ENCODE assay signal across 40 cellular contexts in genomic region chr19:21496876-21497275, GRCh38.
"Had no signal": no experiment of that assay in that cellular context is flagged by ENCODE, and none has a peak within 500 bp of the region (broad histone marks: within the 10 kb centered on the region; RNA-seq: fewer than 3 reads in every experiment).

No MANE protein-coding gene starts in this region.

- H3K9me3 ChIP-seq: adrenal gland, ascending aorta, body of pancreas, breast epithelium had no signal

- DNase-seq: activated effector memory CD4-positive, alpha-beta T cell treated with anti-CD3 and anti-CD28 coated beads, Interleukin-2, amount 50 U/mL, for 16 hours; activated effector memory CD4-positive, alpha-beta T cell treated with Interleukin-2 at 50 U/mL for 16 hours; activated gamma-delta T cell; activated gamma-delta T cell treated with Interleukin-2 at 50 U/mL for 16 hours; activated naive CD4-positive, alpha-beta T cell; activated naive CD4-positive, alpha-beta T cell treated with anti-CD3 and anti-CD28 coated beads for 36 hours; activated naive CD4-positive, alpha-beta T cell treated with anti-CD3 and anti-CD28 coated beads, Interleukin-2, amount 10 ng/mL, durations not matched to agents 7 days and 5 days; activated naive CD4-positive, alpha-beta T cell treated with anti-CD3 and anti-CD28 coated beads, Interleukin-2, amount 50 U/mL, for 16 hours; activated naive CD4-positive, alpha-beta T cell treated with Interleukin-2 at 50 U/mL for 16 hours; activated naive CD8-positive, alpha-beta T cell treated with anti-CD3 and anti-CD28 coated beads for 36 hours; activated naive CD8-positive, alpha-beta T cell treated with anti-CD3 and anti-CD28 coated beads, Interleukin-2, amount 10 ng/mL, durations not matched to agents 7 days and 5 days; activated naive CD8-positive, alpha-beta T cell treated with anti-CD3 and anti-CD28 coated beads, Interleukin-2, amount 50 U/mL, for 24 hours; activated T-cell treated with anti-CD3 and anti-CD28 coated beads, Interleukin-2, amount 50 U/mL, for 1 hour; activated T-cell treated with anti-CD3 and anti-CD28 coated beads, Interleukin-2, amount 50 U/mL, for 24 hours; activated T-cell treated with anti-CD3 and anti-CD28 coated beads, Interleukin-2, amount 50 U/mL, for 4 hours; activated T-cell treated with anti-CD3 and anti-CD28 coated beads, Interleukin-2, amount 50 U/mL, for 48 hours; activated T-cell treated with anti-CD3 and anti-CD28 coated beads, Interleukin-2, amount 50 U/mL, for 72 hours; adrenal gland; amniotic stem cell; amygdala; anterior cingulate cortex; aorta; body of pancreas; brain microvascular endothelial cell; caudate nucleus; central memory CD4-positive, alpha-beta T cell; cerebellar nuclear complex had no signal

- ATAC-seq: activated naive CD4-positive, alpha-beta T cell treated with anti-CD3 and anti-CD28 coated beads, Interleukin-2, amount 50 U/mL, for 72 hours; activated naive CD8-positive, alpha-beta T cell treated with anti-CD3 and anti-CD28 coated beads, Interleukin-2, amount 50 U/mL, for 24 hours; activated T-cell treated with anti-CD3 and anti-CD28 coated beads, Interleukin-2, amount 50 U/mL, for 4 hours; activated T-cell treated with anti-CD3 and anti-CD28 coated beads, Interleukin-2, amount 50 U/mL, for 72 hours; activated T-helper 17 cell treated with anti-CD3 and anti-CD28 coated beads, Interleukin-2, amount 50 U/mL, for 72 hours; body of pancreas had no signal

- FAIRE-seq: astrocyte, bronchial epithelial cell had no signal

- H3K27ac Mint-ChIP-seq: activated naive CD4-positive, alpha-beta T cell treated with anti-CD3 and anti-CD28 coated beads for 36 hours; activated naive CD4-positive, alpha-beta T cell treated with anti-CD3 and anti-CD28 coated beads, Interleukin-2, amount 10 ng/mL, durations not matched to agents 7 days and 5 days; activated naive CD4-positive, alpha-beta T cell treated with anti-CD3 and anti-CD28 coated beads, Interleukin-2, amount 50 U/mL, for 24 hours; activated naive CD4-positive, alpha-beta T cell treated with anti-CD3 and anti-CD28 coated beads, Interleukin-2, amount 50 U/mL, for 72 hours; activated naive CD8-positive, alpha-beta T cell; activated naive CD8-positive, alpha-beta T cell treated with anti-CD3 and anti-CD28 coated beads for 36 hours; activated naive CD8-positive, alpha-beta T cell treated with anti-CD3 and anti-CD28 coated beads, Interleukin-2, amount 10 ng/mL, durations not matched to agents 7 days and 5 days; activated naive CD8-positive, alpha-beta T cell treated with anti-CD3 and anti-CD28 coated beads, Interleukin-2, amount 50 U/mL, for 24 hours; activated T-cell treated with anti-CD3 and anti-CD28 coated beads, Interleukin-2, amount 50 U/mL, for 24 hours; activated T-cell treated with anti-CD3 and anti-CD28 coated beads, Interleukin-2, amount 50 U/mL, for 72 hours; activated T-helper 1 cell treated with anti-CD3 and anti-CD28 coated beads, Interleukin-12 subunit alpha, Interleukin-12 subunit beta, Interleukin-2, Interleukin-4 antibody, amounts not matched to agents 30 ng/mL and 10 ng/mL and 1 ng/mL, durations not matched to agents 14 hours and 24 hours and 36 hours; activated T-helper 17 cell treated with anti-CD3 and anti-CD28 coated beads, Interleukin-2, amount 50 U/mL, for 72 hours; activated T-helper 2 cell treated with anti-CD3 and anti-CD28 coated beads, Interferon-gamma antibody, Interleukin-2, Interleukin-4, amounts not matched to agents 10 μg/mL and 5 μg/mL and 100 μg/mL, durations not matched to agents 14 hours and 24 hours and 36 hours; brain had no signal

- H3K9me3 Mint-ChIP-seq: activated naive CD4-positive, alpha-beta T cell treated with anti-CD3 and anti-CD28 coated beads for 36 hours; activated naive CD4-positive, alpha-beta T cell treated with anti-CD3 and anti-CD28 coated beads, Interleukin-2, amount 50 U/mL, for 24 hours; activated naive CD8-positive, alpha-beta T cell treated with anti-CD3 and anti-CD28 coated beads for 36 hours; activated T-cell treated with anti-CD3 and anti-CD28 coated beads, Interleukin-2, amount 50 U/mL, for 24 hours; activated T-cell treated with anti-CD3 and anti-CD28 coated beads, Interleukin-2, amount 50 U/mL, for 4 hours; activated T-helper 17 cell treated with anti-CD3 and anti-CD28 coated beads, Interleukin-2, amount 50 U/mL, for 72 hours; central memory CD8-positive, alpha-beta T cell had no signal

- H3K4me3 ChIP-seq: adrenal gland, ascending aorta, body of pancreas, breast epithelium, cardiac muscle cell had no signal

- H3K4me3 Mint-ChIP-seq: activated naive CD4-positive, alpha-beta T cell treated with anti-CD3 and anti-CD28 coated beads for 36 hours; activated naive CD4-positive, alpha-beta T cell treated with anti-CD3 and anti-CD28 coated beads, Interleukin-2, amount 10 ng/mL, durations not matched to agents 7 days and 5 days; activated naive CD4-positive, alpha-beta T cell treated with anti-CD3 and anti-CD28 coated beads, Interleukin-2, amount 50 U/mL, for 24 hours; activated naive CD8-positive, alpha-beta T cell; activated naive CD8-positive, alpha-beta T cell treated with anti-CD3 and anti-CD28 coated beads for 36 hours; activated naive CD8-positive, alpha-beta T cell treated with anti-CD3 and anti-CD28 coated beads, Interleukin-2, amount 10 ng/mL, durations not matched to agents 7 days and 5 days; activated naive CD8-positive, alpha-beta T cell treated with anti-CD3 and anti-CD28 coated beads, Interleukin-2, amount 50 U/mL, for 24 hours; activated T-cell treated with anti-CD3 and anti-CD28 coated beads, Interleukin-2, amount 50 U/mL, for 24 hours; activated T-cell treated with anti-CD3 and anti-CD28 coated beads, Interleukin-2, amount 50 U/mL, for 4 hours; activated T-cell treated with anti-CD3 and anti-CD28 coated beads, Interleukin-2, amount 50 U/mL, for 72 hours; activated T-helper 1 cell treated with anti-CD3 and anti-CD28 coated beads, Interleukin-12 subunit alpha, Interleukin-12 subunit beta, Interleukin-2, Interleukin-4 antibody, amounts not matched to agents 30 ng/mL and 10 ng/mL and 1 ng/mL, durations not matched to agents 14 hours and 24 hours and 36 hours; activated T-helper 17 cell treated with anti-CD3 and anti-CD28 coated beads, Interleukin-2, amount 50 U/mL, for 72 hours; brain; central memory CD8-positive, alpha-beta T cell had no signal

- H3K4me1 Mint-ChIP-seq: activated naive CD4-positive, alpha-beta T cell treated with anti-CD3 and anti-CD28 coated beads, Interleukin-2, amount 10 ng/mL, durations not matched to agents 7 days and 5 days; activated naive CD4-positive, alpha-beta T cell treated with anti-CD3 and anti-CD28 coated beads, Interleukin-2, amount 50 U/mL, for 24 hours; activated naive CD8-positive, alpha-beta T cell treated with anti-CD3 and anti-CD28 coated beads for 36 hours; activated naive CD8-positive, alpha-beta T cell treated with anti-CD3 and anti-CD28 coated beads, Interleukin-2, amount 10 ng/mL, durations not matched to agents 7 days and 5 days; activated naive CD8-positive, alpha-beta T cell treated with anti-CD3 and anti-CD28 coated beads, Interleukin-2, amount 50 U/mL, for 24 hours; activated T-helper 17 cell treated with anti-CD3 and anti-CD28 coated beads, Interleukin-2, amount 50 U/mL, for 72 hours; brain; central memory CD8-positive, alpha-beta T cell had no signal

- H3K36me3 Mint-ChIP-seq: activated naive CD4-positive, alpha-beta T cell treated with anti-CD3 and anti-CD28 coated beads, Interleukin-2, amount 10 ng/mL, durations not matched to agents 7 days and 5 days; activated naive CD4-positive, alpha-beta T cell treated with anti-CD3 and anti-CD28 coated beads, Interleukin-2, amount 50 U/mL, for 24 hours; brain had no signal

- H3K27ac ChIP-seq: adrenal gland, ascending aorta, body of pancreas, brain microvascular endothelial cell, breast epithelium, cardiac muscle cell had no signal

- H3K36me3 ChIP-seq: adrenal gland, ascending aorta, brain microvascular endothelial cell, breast epithelium, cardiac muscle cell had no signal

- H3K27me3 ChIP-seq: adrenal gland, ascending aorta, body of pancreas, brain microvascular endothelial cell, breast epithelium, cardiac muscle cell had no signal

- H3K4me1 ChIP-seq: adrenal gland, ascending aorta, body of pancreas, breast epithelium had no signal

- H3K27me3 Mint-ChIP-seq: activated naive CD4-positive, alpha-beta T cell treated with anti-CD3 and anti-CD28 coated beads, Interleukin-2, amount 10 ng/mL, durations not matched to agents 7 days and 5 days; activated naive CD4-positive, alpha-beta T cell treated with anti-CD3 and anti-CD28 coated beads, Interleukin-2, amount 50 U/mL, for 24 hours; activated naive CD8-positive, alpha-beta T cell; activated naive CD8-positive, alpha-beta T cell treated with anti-CD3 and anti-CD28 coated beads for 36 hours; activated naive CD8-positive, alpha-beta T cell treated with anti-CD3 and anti-CD28 coated beads, Interleukin-2, amount 10 ng/mL, durations not matched to agents 7 days and 5 days; activated naive CD8-positive, alpha-beta T cell treated with anti-CD3 and anti-CD28 coated beads, Interleukin-2, amount 50 U/mL, for 24 hours; activated T-cell treated with anti-CD3 and anti-CD28 coated beads, Interleukin-2, amount 50 U/mL, for 24 hours; activated T-helper 17 cell treated with anti-CD3 and anti-CD28 coated beads, Interleukin-2, amount 50 U/mL, for 72 hours; brain; central memory CD8-positive, alpha-beta T cell had no signal
